ENCODE assay signal across 1 cellular context in the genomic region with DNA sequence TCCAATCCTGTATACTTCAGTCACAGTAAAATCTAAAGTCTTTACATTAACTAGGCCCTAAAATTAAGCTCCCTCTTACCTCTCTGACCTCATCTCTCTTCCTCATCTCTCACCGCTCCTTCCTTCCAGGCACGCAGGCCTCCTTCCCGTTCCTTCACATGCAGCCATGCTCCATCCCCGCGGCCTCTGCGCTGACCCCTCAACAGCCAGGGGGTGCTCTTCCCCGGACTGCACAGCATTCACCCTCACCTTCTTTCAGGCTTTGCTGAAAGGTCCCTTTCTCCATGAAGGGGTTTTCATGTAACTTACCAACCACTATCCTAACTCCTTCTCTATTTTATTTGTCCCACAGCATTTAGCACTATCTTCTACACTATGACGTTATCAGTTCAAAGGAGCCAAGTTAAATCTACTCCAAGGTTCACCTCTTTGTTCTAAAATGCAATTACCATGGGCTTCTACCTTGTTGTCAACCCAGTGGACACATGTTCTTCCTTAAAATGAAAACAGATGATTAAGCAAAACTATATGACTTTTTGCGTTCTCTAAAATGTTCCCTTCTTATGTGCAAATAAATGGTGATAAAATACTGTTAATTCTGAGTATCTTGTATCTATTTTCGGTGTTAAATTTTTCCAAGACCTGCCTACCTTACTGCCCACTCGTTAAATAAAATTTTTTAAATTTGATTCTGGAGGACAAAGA.
TF ChIP-seq lines count a peak whose summit lies in the region.

No MANE protein-coding gene starts in this region.

TF ChIP-seq in K562, 482 proteins besides CTCF, POLR2A, EP300 and RAD21 (continued from another document):
- TF ChIP-seq, protein P1, sequence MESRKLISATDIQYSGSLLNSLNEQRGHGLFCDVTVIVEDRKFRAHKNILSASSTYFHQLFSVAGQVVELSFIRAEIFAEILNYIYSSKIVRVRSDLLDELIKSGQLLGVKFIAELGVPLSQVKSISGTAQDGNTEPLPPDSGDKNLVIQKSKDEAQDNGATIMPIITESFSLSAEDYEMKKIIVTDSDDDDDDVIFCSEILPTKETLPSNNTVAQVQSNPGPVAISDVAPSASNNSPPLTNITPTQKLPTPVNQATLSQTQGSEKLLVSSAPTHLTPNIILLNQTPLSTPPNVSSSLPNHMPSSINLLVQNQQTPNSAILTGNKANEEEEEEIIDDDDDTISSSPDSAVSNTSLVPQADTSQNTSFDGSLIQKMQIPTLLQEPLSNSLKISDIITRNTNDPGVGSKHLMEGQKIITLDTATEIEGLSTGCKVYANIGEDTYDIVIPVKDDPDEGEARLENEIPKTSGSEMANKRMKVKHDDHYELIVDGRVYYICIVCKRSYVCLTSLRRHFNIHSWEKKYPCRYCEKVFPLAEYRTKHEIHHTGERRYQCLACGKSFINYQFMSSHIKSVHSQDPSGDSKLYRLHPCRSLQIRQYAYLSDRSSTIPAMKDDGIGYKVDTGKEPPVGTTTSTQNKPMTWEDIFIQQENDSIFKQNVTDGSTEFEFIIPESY (CRISPR knock-in tag; IDR thresholded peaks at IDR 0.05): peak; percentile 98
- TF ChIP-seq BCOR (IDR thresholded peaks at IDR 0.05) (no peak), ATF1 (CRISPR knock-in tag; IDR thresholded peaks at IDR 0.05) (no peak), ATF1 (tag; IDR thresholded peaks at IDR 0.05) (0 out of 2 replicates have a peak, but pooled peaks have one; percentile 18), RCOR1 (IDR thresholded peaks at IDR 0.05; ENCODE audit: borderline replicate concordance in 1 of 2, low read depth in 2 of 2, low read length in 2 of 2) (0 out of 4 replicates have a peak, but pooled peaks of 1 of the 2 experiments have one; percentile 12), ZNF316 (IDR thresholded peaks at IDR 0.05) (peak; percentile 75), C11orf30 (IDR thresholded peaks at IDR 0.05; ENCODE audit: low read depth) (peak; percentile 63; the same call in 1 of the 2 replicates), ZNF586 (CRISPR knock-in tag; conservative IDR thresholded peaks at IDR 0.05) (no peak)
- TF ChIP-seq, protein P2, sequence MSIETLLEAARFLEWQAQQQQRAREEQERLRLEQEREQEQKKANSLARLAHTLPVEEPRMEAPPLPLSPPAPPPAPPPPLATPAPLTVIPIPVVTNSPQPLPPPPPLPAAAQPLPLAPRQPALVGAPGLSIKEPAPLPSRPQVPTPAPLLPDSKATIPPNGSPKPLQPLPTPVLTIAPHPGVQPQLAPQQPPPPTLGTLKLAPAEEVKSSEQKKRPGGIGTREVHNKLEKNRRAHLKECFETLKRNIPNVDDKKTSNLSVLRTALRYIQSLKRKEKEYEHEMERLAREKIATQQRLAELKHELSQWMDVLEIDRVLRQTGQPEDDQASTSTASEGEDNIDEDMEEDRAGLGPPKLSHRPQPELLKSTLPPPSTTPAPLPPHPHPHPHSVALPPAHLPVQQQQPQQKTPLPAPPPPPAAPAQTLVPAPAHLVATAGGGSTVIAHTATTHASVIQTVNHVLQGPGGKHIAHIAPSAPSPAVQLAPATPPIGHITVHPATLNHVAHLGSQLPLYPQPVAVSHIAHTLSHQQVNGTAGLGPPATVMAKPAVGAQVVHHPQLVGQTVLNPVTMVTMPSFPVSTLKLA (conservative IDR thresholded peaks at IDR 0.05): 0 out of 4 replicates have a peak, but pooled peaks have one; percentile 12 to 15
- TF ChIP-seq, protein P3, sequence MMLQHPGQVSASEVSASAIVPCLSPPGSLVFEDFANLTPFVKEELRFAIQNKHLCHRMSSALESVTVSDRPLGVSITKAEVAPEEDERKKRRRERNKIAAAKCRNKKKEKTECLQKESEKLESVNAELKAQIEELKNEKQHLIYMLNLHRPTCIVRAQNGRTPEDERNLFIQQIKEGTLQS (IDR thresholded peaks at IDR 0.05): 0 out of 2 replicates have a peak, but pooled peaks have one; percentile 41
- TF ChIP-seq, protein P3 (CRISPR knock-in tag; conservative IDR thresholded peaks at IDR 0.05): no peak
TF ChIP-seq in K562: peak in this region for 13.
